ENCODE assay signal across 20 cellular contexts in the genomic region with DNA sequence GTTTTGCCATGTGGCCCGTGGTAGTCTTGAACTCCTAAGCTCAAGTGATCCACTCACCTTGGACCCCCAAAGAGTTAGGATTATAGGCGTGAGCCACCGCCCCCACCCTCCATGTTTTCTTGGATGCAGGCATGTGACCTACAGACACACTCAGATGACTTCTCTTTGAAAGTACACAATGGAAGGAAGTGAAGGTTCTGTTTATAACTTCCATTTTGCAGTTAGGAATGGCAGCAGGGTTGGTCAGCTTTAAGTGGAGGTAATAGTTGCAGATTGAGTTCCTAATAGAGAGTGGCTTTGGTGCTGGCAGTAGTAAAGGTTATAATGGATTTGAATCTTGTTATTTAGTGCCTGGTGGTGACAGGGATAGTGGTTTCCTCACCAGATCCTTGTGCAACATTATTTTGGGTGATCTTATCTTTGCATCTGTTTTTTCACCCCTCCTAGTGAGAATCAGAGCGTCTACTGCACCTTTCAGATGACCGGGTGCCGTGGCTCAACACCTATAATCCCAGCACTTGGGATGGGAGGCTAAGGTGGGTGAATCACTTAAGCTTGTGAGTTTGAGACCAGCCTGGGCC. TPM values are rescaled to one million over a fixed set of nuclear protein-coding genes. Genes with fewer than 3 reads are reported as not detected.
"Had no signal": no experiment of that assay in that cellular context is flagged by ENCODE, and none has a peak within 500 bp of the region (broad histone marks: within the 10 kb centered on the region; RNA-seq: fewer than 3 reads in every experiment).

No MANE protein-coding gene starts in this region.

- ATAC-seq: activated CD8-positive, alpha-beta memory T cell treated with anti-CD3 and anti-CD28 coated beads, Interleukin-2, amount 10 ng/mL, durations not matched to agents 7 days and 5 days; gastroesophageal sphincter; T-cell had no signal

- H3K4me1 ChIP-seq: ascending aorta, tibial artery, vagina had no signal

- H3K27ac ChIP-seq: ascending aorta, epithelial cell of prostate, gastroesophageal sphincter, left ventricle myocardium inferior, ovary, skin epidermis, tibial artery, vagina had no signal

- H3K9me3 ChIP-seq: ascending aorta, gastroesophageal sphincter, left ventricle myocardium inferior, ovary, tibial artery, vagina had no signal

- DNase-seq: activated B cell treated with CpG ODN at 0.5 μM for 24 hours; activated CD4-positive, alpha-beta T cell treated with anti-CD3 and anti-CD28 coated beads, Interleukin-2, amount 50 U/mL, for 1 hour; activated CD8-positive, alpha-beta memory T cell treated with anti-CD3 and anti-CD28 coated beads, Interleukin-2, amount 10 ng/mL, durations not matched to agents 7 days and 5 days; activated gamma-delta T cell treated with Interleukin-2 at 50 U/mL for 16 hours; activated T-cell treated with anti-CD3 and anti-CD28 coated beads, Interleukin-2, amount 50 U/mL, for 24 hours; effector CD4-positive, alpha-beta T cell; kidney; left ventricle myocardium inferior; mesendoderm; nephron progenitor cell; ovary; retina; T-cell; tibial artery had no signal

- H3K27me3 ChIP-seq: ascending aorta, gastroesophageal sphincter, ovary, tibial artery, vagina had no signal

- H3K4me3 ChIP-seq: ascending aorta, gastroesophageal sphincter, left ventricle myocardium inferior, ovary, skin epidermis, tibial artery, vagina had no signal

- H3K36me3 ChIP-seq: ovary had no signal

RNA-seq across cellular contexts. Expression of gene FAM186A, which starts 19.6 kb away (rescaled TPM):
- total RNA-seq: activated B cell treated with CpG ODN at 0.5 μM for 24 hours; activated CD8-positive, alpha-beta memory T cell treated with anti-CD3 and anti-CD28 coated beads, Interleukin-2, amount 10 ng/mL, durations not matched to agents 7 days and 5 days; ascending aorta; bronchial epithelial cell; gastroesophageal sphincter; kidney; left ventricle myocardium inferior; ovary; T-cell; vagina had no signal
- polyA plus RNA-seq: ovary had no signal
